ENCODE assay signal across 11 cellular contexts in genomic region chr5:137470111-137470920, GRCh38. TPM values are rescaled to one million over a fixed set of nuclear protein-coding genes. Genes with fewer than 3 reads are reported as not detected.
DNase-seq lines count a peak whose midpoint lies in the region; ATAC-seq, FAIRE-seq and TF ChIP-seq lines count a peak whose summit lies in the region.
"Had no signal": no experiment of that assay in that cellular context is flagged by ENCODE, and none has a peak within 500 bp of the region (broad histone marks: within the 10 kb centered on the region; RNA-seq: fewer than 3 reads in every experiment).

No MANE protein-coding gene starts in this region.

- H3K36me3 Mint-ChIP-seq in osteocyte (ENCODE audit: unreplicated experiment), result peaks cover 3% of the 10 kb centered on the region

- H3K9me3 Mint-ChIP-seq in osteocyte (ENCODE audit: unreplicated experiment), result no peaks in the 10 kb centered on the region

- no peak for DNase-seq in Right ventricle myocardium superior
- DNase-seq in left ventricle myocardium inferior, result no peak
- DNase-seq in astrocyte of the hippocampus (ENCODE audit: low read depth, low spot score), result peak; percentile 92
- peak; percentile 73 for DNase-seq in islet precursor cell
- peak; percentile 76 for DNase-seq in urothelium cell line (ENCODE audit: low spot score)
- DNase-seq in osteocyte (ENCODE audit: extremely low spot score, unreplicated experiment), result no peak
- DNase-seq in NCI-H1105 treated with DMSO at 0.1 percent for 48 hours (lab: John Stamatoyannopoulos, UW), result no peak
- DNase-seq: stimulated activated CD4-positive, alpha-beta T cell treated with anti-CD3 and anti-CD28 coated beads, Interleukin-15, amount 100 ng/mL, for 24 hours had no signal

- H3K4me1 Mint-ChIP-seq in osteocyte (ENCODE audit: unreplicated experiment), result peaks cover 17% of the 10 kb centered on the region

- H3K27me3 Mint-ChIP-seq in osteocyte (ENCODE audit: unreplicated experiment), result no peaks in the 10 kb centered on the region

- peak; percentile 20 for FAIRE-seq in urothelium cell line (lab: Jason Lieb, UNC)
- FAIRE-seq: A204.1 had no signal

- no peaks in the 10 kb centered on the region for H3K4me1 ChIP-seq in left ventricle myocardium inferior

- H3K9me3 ChIP-seq in left ventricle myocardium inferior (replicated peaks), result no peaks in the 10 kb centered on the region

- no peak for TF ChIP-seq CTCF in left ventricle myocardium inferior (IDR thresholded peaks at IDR 0.05; ENCODE audit: borderline replicate concordance)
- no peak for TF ChIP-seq CTCF in osteocyte (IDR thresholded peaks at IDR 0.05)

- intact Hi-C loops in Right ventricle myocardium superior (cut with DNase I), result no loop called here
- intact Hi-C loops in left ventricle myocardium inferior (cut with micrococcal nuclease), result no loop called here

- no peak overlapping the region for H3K4me3 ChIP-seq in left ventricle myocardium inferior
- H3K4me3 ChIP-seq: SK-N-MC had no signal

- H3K27me3 ChIP-seq in left ventricle myocardium inferior (ENCODE audit: low read depth), result peaks cover 43% of the 10 kb centered on the region

- no peak overlapping the region for H3K4me3 Mint-ChIP-seq in osteocyte (ENCODE audit: unreplicated experiment)

- H3K27ac Mint-ChIP-seq in osteocyte (ENCODE audit: unreplicated experiment), result no peak overlapping the region

- H3K27ac ChIP-seq in left ventricle myocardium inferior (replicated peaks), result no peak overlapping the region
- H3K27ac ChIP-seq: SK-N-MC had no signal

- H3K36me3 ChIP-seq in left ventricle myocardium inferior, result no peaks in the 10 kb centered on the region

- ATAC-seq in Right ventricle myocardium superior (ENCODE audit: poor library complexity) (peak; percentile 34), GM21737 (IDR thresholded peaks at IDR 0.05; ENCODE audit: unreplicated experiment) (no peak)

RNA-seq across cellular contexts. Expression of gene SPOCK1, which starts 28.8 kb away (rescaled TPM):
- total RNA-seq in Right ventricle myocardium superior, result 19.6 TPM
- 28.6 TPM for total RNA-seq in left ventricle myocardium inferior
- 900 and 954 TPM in 2 replicates for total RNA-seq in osteocyte

Comparison
In these comparisons a context has a peak if more than half of its experiments do, and no peak if none do; other contexts are left out.
1. DNase-seq: peak in astrocyte of the hippocampus (single experiment), islet precursor cell (single experiment) and urothelium cell line (single experiment); none in Right ventricle myocardium superior (single experiment), left ventricle myocardium inferior (single experiment), osteocyte (single experiment) and NCI-H1105 treated with DMSO at 0.1 percent for 48 hours (single experiment).
2. RNA of gene SPOCK1, which starts 28.8 kb away (total RNA-seq): 900 to 954 TPM in osteocyte; 28.6 TPM in left ventricle myocardium inferior (single experiment) and 19.6 TPM in Right ventricle myocardium superior (single experiment); every median in the first group is over 10 times any median in the second.